In genomic region chr11:122837528-122838346, GRCh38 we compare ENCODE assay signal across 1 cellular context.
TF ChIP-seq lines count a peak whose summit lies in the region.

No MANE protein-coding gene starts in this region.

TF ChIP-seq in H1, 55 proteins besides CTCF, POLR2A, EP300 and RAD21:
- TF ChIP-seq ATF2 (IDR thresholded peaks at IDR 0.05; ENCODE audit: low read length), result no peak
- no peak for TF ChIP-seq TBP (IDR thresholded peaks at IDR 0.05; ENCODE audit: low read depth, low read length)
- no peak for TF ChIP-seq ASH2L (IDR thresholded peaks at IDR 0.05; ENCODE audit: low read length)
- TF ChIP-seq EZH2 (IDR thresholded peaks at IDR 0.05; ENCODE audit: low read depth, low read length, severe bottlenecking), result no peak
- no peak for TF ChIP-seq GTF2F1 (IDR thresholded peaks at IDR 0.05; ENCODE audit: borderline replicate concordance, low read depth, low read length)
- no peak for TF ChIP-seq JUND (IDR thresholded peaks at IDR 0.05; ENCODE audit: low read length)
- no peak for TF ChIP-seq ATF3 (IDR thresholded peaks at IDR 0.05; ENCODE audit: insufficient read depth, low read depth, low read length)
- no peak for TF ChIP-seq HDAC2 (IDR thresholded peaks at IDR 0.05; ENCODE audit: borderline replicate concordance in 1 of 2, low read depth in 2 of 2, low read length in 2 of 2)
- no peak for TF ChIP-seq TCF12 (IDR thresholded peaks at IDR 0.05; ENCODE audit: low read depth, low read length)
- no peak for TF ChIP-seq KDM5A (IDR thresholded peaks at IDR 0.05; ENCODE audit: low read length)
- TF ChIP-seq POU5F1 (IDR thresholded peaks at IDR 0.05; ENCODE audit: low read depth, low read length), result no peak
- TF ChIP-seq BCL11A (IDR thresholded peaks at IDR 0.05; ENCODE audit: low read depth in 2 of 2, low read length in 2 of 2), result no peak
- no peak for TF ChIP-seq NANOG (IDR thresholded peaks at IDR 0.05; ENCODE audit: insufficient read depth, low read depth, low read length, poor library complexity, severe bottlenecking)
- TF ChIP-seq E2F6 (IDR thresholded peaks at IDR 0.05), result no peak
- TF ChIP-seq CTBP2 (IDR thresholded peaks at IDR 0.05; ENCODE audit: borderline replicate concordance, insufficient read depth, insufficient read length, low read length), result no peak
- no peak for TF ChIP-seq KDM4A (IDR thresholded peaks at IDR 0.05; ENCODE audit: low read depth, low read length, severe bottlenecking)
- no peak for TF ChIP-seq PHF8 (conservative IDR thresholded peaks at IDR 0.05; ENCODE audit: low read depth, low read length)
- no peak for TF ChIP-seq NRF1 (IDR thresholded peaks at IDR 0.05; ENCODE audit: low read depth, low read length)
- TF ChIP-seq SP2 (IDR thresholded peaks at IDR 0.05; ENCODE audit: low read length), result no peak
